ENCODE assay signal across 9 cellular contexts in genomic region chr10:95601116-95601719, GRCh38. TPM values are rescaled to one million over a fixed set of nuclear protein-coding genes. Genes with fewer than 3 reads are reported as not detected.
A peak's percentile ranks its signal among the peaks of the same experiment; 100 is the strongest.
DNase-seq lines count a peak whose midpoint lies in the region; ATAC-seq and TF ChIP-seq lines count a peak whose summit lies in the region.
"Had no signal": no experiment of that assay in that cellular context is flagged by ENCODE, and none has a peak within 500 bp of the region (broad histone marks: within the 10 kb centered on the region; RNA-seq: fewer than 3 reads in every experiment).

No MANE protein-coding gene starts in this region.

- peak; percentile 94 for ATAC-seq in PC-3

- H3K4me1 Mint-ChIP-seq in activated T-helper 1 cell treated with anti-CD3 and anti-CD28 coated beads, Interleukin-12 subunit alpha, Interleukin-12 subunit beta, Interleukin-2, Interleukin-4 antibody, amounts not matched to agents 30 ng/mL and 10 ng/mL and 1 ng/mL, durations not matched to agents 14 hours and 24 hours and 36 hours (ENCODE audit: low read depth), result no peaks in the 10 kb centered on the region
- peaks cover 15% of the 10 kb centered on the region for H3K4me1 Mint-ChIP-seq in neural progenitor cell

- H3K36me3 Mint-ChIP-seq in activated T-helper 1 cell treated with anti-CD3 and anti-CD28 coated beads, Interleukin-12 subunit alpha, Interleukin-12 subunit beta, Interleukin-2, Interleukin-4 antibody, amounts not matched to agents 30 ng/mL and 10 ng/mL and 1 ng/mL, durations not matched to agents 14 hours and 24 hours and 36 hours (ENCODE audit: low read depth), result peaks cover 2% of the 10 kb centered on the region
- peaks cover 2% of the 10 kb centered on the region for H3K36me3 Mint-ChIP-seq in neural progenitor cell

- no peak overlapping the region for H3K4me3 ChIP-seq in PC-3 (ENCODE audit: low read length)
- no peak overlapping the region for H3K4me3 ChIP-seq in neural progenitor cell
- H3K4me3 ChIP-seq in tibial nerve, result no peak overlapping the region
- H3K4me3 ChIP-seq: BLaER1 had no signal

- H3K36me3 ChIP-seq in PC-3 (ENCODE audit: low read depth, low read length), result no peaks in the 10 kb centered on the region
- H3K36me3 ChIP-seq in neural progenitor cell, result no peaks in the 10 kb centered on the region
- peaks cover 0 to 14% (median 0%) of the 10 kb centered on the region in 3 donors for H3K36me3 ChIP-seq in tibial nerve

- H3K4me3 Mint-ChIP-seq in activated T-helper 1 cell treated with anti-CD3 and anti-CD28 coated beads, Interleukin-12 subunit alpha, Interleukin-12 subunit beta, Interleukin-2, Interleukin-4 antibody, amounts not matched to agents 30 ng/mL and 10 ng/mL and 1 ng/mL, durations not matched to agents 14 hours and 24 hours and 36 hours, result no peak overlapping the region
- H3K4me3 Mint-ChIP-seq in neural progenitor cell, result no peak overlapping the region

- intact Hi-C loops in PC-3 (cut with micrococcal nuclease), result loop anchor here (1.0 to 10.0 kb wide), 5 partner anchors 40 to 386 kb away; partner anchors contain the start of gene SORBS1
- intact Hi-C loops in activated T-helper 1 cell treated with anti-CD3 and anti-CD28 coated beads, Interleukin-12 subunit alpha, Interleukin-12 subunit beta, Interleukin-2, Interleukin-4 antibody, amounts not matched to agents 30 ng/mL and 10 ng/mL and 1 ng/mL, durations not matched to agents 14 hours and 24 hours and 36 hours (cut with micrococcal nuclease), result loop anchor here (1.0 to 5.0 kb wide), 5 partner anchors 154 to 469 kb away; no protein-coding TSS in a partner anchor

- H3F3A ChIP-seq in PC-3 (ENCODE audit: low read length, unreplicated experiment) (no peaks in the 10 kb centered on the region), neural progenitor cell (ENCODE audit: low read depth) (peaks cover 19% of the 10 kb centered on the region)

- H3K4me1 ChIP-seq in PC-3 (ENCODE audit: insufficient read depth, low read length), result no peaks in the 10 kb centered on the region
- peaks cover 18% of the 10 kb centered on the region for H3K4me1 ChIP-seq in neural progenitor cell
- peaks cover 0 to 9% (median 0%) of the 10 kb centered on the region in 4 donors for H3K4me1 ChIP-seq in tibial nerve
- H3K4me1 ChIP-seq: BLaER1 had no signal

- no peaks in the 10 kb centered on the region for H3K9me2 ChIP-seq in PC-3 (replicated peaks; ENCODE audit: low read length)

- H2AFZ ChIP-seq in PC-3 (ENCODE audit: low read length), result no peak overlapping the region; the same call in 1 of the 2 replicates
- peak overlapping the region; percentile 60 for H2AFZ ChIP-seq in neural progenitor cell (replicated peaks)

- no peaks in the 10 kb centered on the region for H3K79me2 ChIP-seq in PC-3 (ENCODE audit: low read length)
- H3K79me2 ChIP-seq in neural progenitor cell (ENCODE audit: low read depth), result no peaks in the 10 kb centered on the region

- no peaks in the 10 kb centered on the region for H3K9me3 Mint-ChIP-seq in activated T-helper 1 cell treated with anti-CD3 and anti-CD28 coated beads, Interleukin-12 subunit alpha, Interleukin-12 subunit beta, Interleukin-2, Interleukin-4 antibody, amounts not matched to agents 30 ng/mL and 10 ng/mL and 1 ng/mL, durations not matched to agents 14 hours and 24 hours and 36 hours
- H3K9me3 Mint-ChIP-seq in neural progenitor cell, result peaks cover 2% of the 10 kb centered on the region

- no peak overlapping the region for H3K4me2 ChIP-seq in PC-3 (ENCODE audit: low read length)
- H3K4me2 ChIP-seq in neural progenitor cell, result no peak overlapping the region
- H3K4me2 ChIP-seq: BLaER1 had no signal

- H3K27me3 Mint-ChIP-seq in activated T-helper 1 cell treated with anti-CD3 and anti-CD28 coated beads, Interleukin-12 subunit alpha, Interleukin-12 subunit beta, Interleukin-2, Interleukin-4 antibody, amounts not matched to agents 30 ng/mL and 10 ng/mL and 1 ng/mL, durations not matched to agents 14 hours and 24 hours and 36 hours (ENCODE audit: insufficient read depth), result peaks cover 7% of the 10 kb centered on the region
- peaks cover 7% of the 10 kb centered on the region for H3K27me3 Mint-ChIP-seq in neural progenitor cell (ENCODE audit: insufficient read depth, low read depth)

- TF ChIP-seq EP300 in tibial nerve (IDR thresholded peaks at IDR 0.05), result peak in 1 of 2 donors; percentile 64

- no peak overlapping the region for H3K27ac Mint-ChIP-seq in activated T-helper 1 cell treated with anti-CD3 and anti-CD28 coated beads, Interleukin-12 subunit alpha, Interleukin-12 subunit beta, Interleukin-2, Interleukin-4 antibody, amounts not matched to agents 30 ng/mL and 10 ng/mL and 1 ng/mL, durations not matched to agents 14 hours and 24 hours and 36 hours
- H3K27ac Mint-ChIP-seq in neural progenitor cell, result no peak overlapping the region

- H3K27ac ChIP-seq in PC-3 (ENCODE audit: low read length), result no peak overlapping the region
- no peak overlapping the region for H3K27ac ChIP-seq in neural progenitor cell
- H3K27ac ChIP-seq in tibial nerve, result peak overlapping the region in 1 of 4 donors; percentile 61
- H3K27ac ChIP-seq: BLaER1 had no signal

- no peaks in the 10 kb centered on the region for H3K9me3 ChIP-seq in PC-3 (ENCODE audit: low read length)
- H3K9me3 ChIP-seq in neural progenitor cell (ENCODE audit: low read depth), result no peaks in the 10 kb centered on the region
- H3K9me3 ChIP-seq in tibial nerve, result peaks cover 0 to 5% (median 0%) of the 10 kb centered on the region in 4 donors

- POLR2A ChIA-PET in PC-3 (lab: Charles Lee; ENCODE audit: unreplicated experiment), result no interaction called here

- TF ChIP-seq POLR2A in tibial nerve (IDR thresholded peaks at IDR 0.05), result no peak

- H4K20me1 ChIP-seq in PC-3 (ENCODE audit: low read length), result no peaks in the 10 kb centered on the region
- H4K20me1 ChIP-seq in neural progenitor cell (ENCODE audit: low read depth), result peaks cover 6% of the 10 kb centered on the region
- H4K20me1 ChIP-seq: BLaER1 had no signal

- peak; percentile 1 for DNase-seq in NK-92 treated with Interleukin-12 subunit alpha and Interleukin-12 subunit beta, amount 100 ng/mL, for 24 hours (lab: John Stamatoyannopoulos, UW)
- DNase-seq in NK-92 (lab: John Stamatoyannopoulos, UW; ENCODE audit: unreplicated experiment), result no peak
- peak; percentile 80 for DNase-seq in LHCN-M2 (ENCODE audit: low read depth)
- DNase-seq in PC-3, result peak; percentile 89
- peak; percentile 17 for DNase-seq in activated T-helper 1 cell treated with anti-CD3 and anti-CD28 coated beads, Interleukin-12 subunit alpha, Interleukin-12 subunit beta, Interleukin-2, Interleukin-4 antibody, amounts not matched to agents 30 ng/mL and 10 ng/mL and 1 ng/mL, durations not matched to agents 14 hours and 24 hours and 36 hours (ENCODE audit: low spot score)
- peak; percentile 79 for DNase-seq in foreskin melanocyte
- peak; percentile 92 for DNase-seq in neural progenitor cell (ENCODE audit: low spot score)
- peak; percentile 70 to 93 for DNase-seq in tibial nerve (ENCODE audit: low spot score in 2 of 2)

- CTCF ChIA-PET in PC-3 (lab: Charles Lee), result interaction anchor here (0.5 to 1.5 kb wide), 4 partner anchors 171 to 242 kb away, joined by 3 to 11 read pairs (median 7); no protein-coding TSS in a partner anchor

- 23 to 24% methylated on average over 6 of the region's 6 CpGs for WGBS in tibial nerve, 2 donors

- TF ChIP-seq CTCF in PC-3 (conservative IDR thresholded peaks at IDR 0.05; ENCODE audit: low read depth, low read length), result peak; percentile 93
- TF ChIP-seq CTCF in neural progenitor cell (IDR thresholded peaks at IDR 0.05), result peak; percentile 98
- peak; percentile 82 to 94 (median 89) for TF ChIP-seq CTCF in tibial nerve (IDR thresholded peaks at IDR 0.05)

- BruUV-seq in PC-3 (replicated peaks; lab: Mats Ljungman, UMichigan), result no TSS peak

- no peak overlapping the region for H3K9ac ChIP-seq in PC-3 (ENCODE audit: low read length)
- H3K9ac ChIP-seq in neural progenitor cell, result no peak overlapping the region
- H3K9ac ChIP-seq: BLaER1 had no signal

- H3K27me3 ChIP-seq in PC-3 (ENCODE audit: low read length) (no peaks in the 10 kb centered on the region), neural progenitor cell (no peaks in the 10 kb centered on the region), tibial nerve (no peaks in the 10 kb centered on the region)
- H3K27me3 ChIP-seq: BLaER1 had no signal

RNA-seq across cellular contexts. Expression of gene SORBS1, which starts 40.0 kb away (rescaled TPM):
- total RNA-seq in LHCN-M2 (2014; rRNA removed) (3.7 and 6.5 TPM in 2 replicates), PC-3 (2014; rRNA removed) (3.7 and 4.1 TPM in 2 replicates), neural progenitor cell (ENCODE audit: low replicate concordance) (10.1 and 16.1 TPM in 2 replicates), tibial nerve (100 to 1,000 TPM; 427 to 623 (median 567) TPM)
- 1.2 TPM for polyA plus RNA-seq in LHCN-M2 (2012)
- total RNA-seq in activated T-helper 1 cell treated with anti-CD3 and anti-CD28 coated beads, Interleukin-12 subunit alpha, Interleukin-12 subunit beta, Interleukin-2, Interleukin-4 antibody, amounts not matched to agents 30 ng/mL and 10 ng/mL and 1 ng/mL, durations not matched to agents 14 hours and 24 hours and 36 hours, result 0.59 and 0.73 TPM in 2 replicates

RNA-seq across cellular contexts. Expression of gene ALDH18A1, which starts 55.3 kb away (rescaled TPM):
- total RNA-seq in LHCN-M2 (2014; rRNA removed) (78.7 and 104 TPM in 2 replicates), PC-3 (2014; rRNA removed) (63.4 and 70.3 TPM in 2 replicates), neural progenitor cell (ENCODE audit: low replicate concordance) (93.7 and 97.2 TPM in 2 replicates), tibial nerve (10 to 100 TPM; 12.0 to 26.7 (median 17.3) TPM)
- polyA plus RNA-seq in LHCN-M2 (2012), result 51.4 TPM
- total RNA-seq in activated T-helper 1 cell treated with anti-CD3 and anti-CD28 coated beads, Interleukin-12 subunit alpha, Interleukin-12 subunit beta, Interleukin-2, Interleukin-4 antibody, amounts not matched to agents 30 ng/mL and 10 ng/mL and 1 ng/mL, durations not matched to agents 14 hours and 24 hours and 36 hours, result 122 and 127 TPM in 2 replicates

Comparison
In these comparisons a context has a peak if more than half of its experiments do, and no peak if none do; other contexts are left out.
1. RNA of gene SORBS1, which starts 40.0 kb away (total RNA-seq): 427 to 623 TPM in tibial nerve; 10.1 to 16.1 TPM in neural progenitor cell, 3.7 to 6.5 TPM in LHCN-M2, 3.7 to 4.1 TPM in PC-3 and 0.59 to 0.73 TPM in activated T-helper 1 cell treated with anti-CD3 and anti-CD28 coated beads, Interleukin-12 subunit alpha, Interleukin-12 subunit beta, Interleukin-2, Interleukin-4 antibody, amounts not matched to agents 30 ng/mL and 10 ng/mL and 1 ng/mL, durations not matched to agents 14 hours and 24 hours and 36 hours; every median in the first group is over 10 times any median in the second.
2. Peak in every context shown above with its lines, with median percentiles within 50 percentile points of each other: CTCF ChIP-seq.